ENCODE assay signal across 9 cellular contexts in the genomic region with DNA sequence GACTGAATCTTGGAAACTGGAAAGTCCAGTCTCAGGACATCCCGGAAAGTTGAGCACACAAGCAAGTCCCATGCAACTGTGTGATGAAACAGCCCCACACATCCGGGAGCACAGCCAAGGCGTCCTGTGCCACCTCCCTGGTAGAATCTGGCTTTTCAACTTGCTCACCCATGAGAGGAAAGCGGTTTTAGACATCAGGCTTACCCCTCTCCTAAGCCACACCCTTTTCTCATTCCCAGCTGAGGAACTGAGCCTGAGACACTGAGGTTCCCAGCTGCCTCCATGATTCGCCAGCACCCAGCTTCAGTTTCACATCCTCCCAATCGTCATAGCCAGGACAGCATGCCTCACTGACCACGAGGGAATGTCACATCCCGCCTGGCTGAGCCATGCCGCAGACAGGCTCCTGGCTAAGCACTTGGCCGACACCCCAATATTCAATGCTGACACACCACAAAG.
A peak's percentile ranks its signal among the peaks of the same experiment; 100 is the strongest.
DNase-seq lines count a peak whose midpoint lies in the region; ATAC-seq, FAIRE-seq and TF ChIP-seq lines count a peak whose summit lies in the region.
"Had no signal": no experiment of that assay in that cellular context is flagged by ENCODE, and none has a peak within 500 bp of the region (broad histone marks: within the 10 kb centered on the region; RNA-seq: fewer than 3 reads in every experiment).

No MANE protein-coding gene starts in this region.

- FAIRE-seq in RCC 7860 (lab: Jason Lieb, UNC): peak; percentile 81

- no peak for ATAC-seq in GM21447 (IDR thresholded peaks at IDR 0.05; ENCODE audit: unreplicated experiment)

- H3K4me3 ChIP-seq in fibroblast of the aortic adventitia (ENCODE audit: low read depth, low read length): no peak overlapping the region

- no peak for TF ChIP-seq CTCF in fibroblast of the aortic adventitia (IDR thresholded peaks at IDR 0.05; ENCODE audit: insufficient read depth, low read length)

- DNase-seq in Daoy (ENCODE audit: low read depth): peak; percentile 84
- peak; percentile 80 for DNase-seq in RCC 7860 (ENCODE audit: low spot score)
- peak; percentile 78 for DNase-seq in fibroblast of the aortic adventitia (ENCODE audit: low read depth)
- peak; percentile 88 for DNase-seq in pons (ENCODE audit: low spot score)
- DNase-seq in UCSD-AML1 (lab: John Stamatoyannopoulos, UW; ENCODE audit: unreplicated experiment): no peak
- no peak for DNase-seq in NCI-H69 (lab: John Stamatoyannopoulos, UW)
- DNase-seq in COLO668 (lab: John Stamatoyannopoulos, UW; ENCODE audit: unreplicated experiment): no peak
- DNase-seq: activated CD4-positive, alpha-beta T cell treated with anti-CD3 and anti-CD28 coated beads, Interleukin-2, amount 50 U/mL, for 4 hours had no signal

Comparison
In these comparisons a context has a peak if more than half of its experiments do, and no peak if none do; other contexts are left out.
1. DNase-seq: peak in Daoy (single experiment), RCC 7860 (single experiment), fibroblast of the aortic adventitia (single experiment) and pons (single experiment); none in UCSD-AML1 (single experiment), NCI-H69 (single experiment) and COLO668 (single experiment).